ENCODE assay signal across 1 cellular context in genomic region chr6:31497595-31498476, GRCh38.
TF ChIP-seq lines count a peak whose summit lies in the region.

Gene MICB (plus strand): TSS chr6:31498145. CDS start chr6:31498194, 49 bp downstream.

TF ChIP-seq in K562, 482 proteins besides CTCF, POLR2A, EP300 and RAD21 (continued from another document and continues in another):
- peak; percentile 98 for TF ChIP-seq PRDM10 (IDR thresholded peaks at IDR 0.05; ENCODE audit: partially characterized antibody)
- TF ChIP-seq JUND (IDR thresholded peaks at IDR 0.05; ENCODE audit: borderline replicate concordance, low read depth, low read length), result no peak
- TF ChIP-seq JUND (tag; IDR thresholded peaks at IDR 0.05; ENCODE audit: borderline replicate concordance, low read depth, low read length), result 0 out of 3 replicates have a peak, but pooled peaks have one; percentile 6
- no peak for TF ChIP-seq CBX1 (IDR thresholded peaks at IDR 0.05; ENCODE audit: low read depth)
- no peak for TF ChIP-seq NCOA4 (IDR thresholded peaks at IDR 0.05; ENCODE audit: partially characterized antibody)
- TF ChIP-seq ZNF212 (CRISPR knock-in tag; IDR thresholded peaks at IDR 0.05), result no peak
- TF ChIP-seq BRF2 (IDR thresholded peaks at IDR 0.05; ENCODE audit: borderline replicate concordance, insufficient read depth, insufficient read length), result no peak
- TF ChIP-seq ZFX (CRISPR knock-in tag; IDR thresholded peaks at IDR 0.05), result peak; percentile 67
- TF ChIP-seq POLR2G (IDR thresholded peaks at IDR 0.05; ENCODE audit: low read depth, low read length), result peak; percentile 90
- peak; percentile 84 for TF ChIP-seq SAP30 (IDR thresholded peaks at IDR 0.05; ENCODE audit: borderline replicate concordance, insufficient read depth, low read depth, low read length, poor library complexity, severe bottlenecking)
- no peak for TF ChIP-seq ZNF699 (CRISPR knock-in tag; IDR thresholded peaks at IDR 0.05; ENCODE audit: insufficient replicate concordance)
- peak; percentile 27; the same call in 1 of the 2 replicates for TF ChIP-seq PHTF2 (CRISPR knock-in tag; IDR thresholded peaks at IDR 0.05)
- no peak for TF ChIP-seq REST (CRISPR knock-in tag; IDR thresholded peaks at IDR 0.05; ENCODE audit: low read depth)
- TF ChIP-seq TAF1 (IDR thresholded peaks at IDR 0.05; ENCODE audit: control insufficient read depth, extremely low read depth, insufficient read depth, low read length, severe bottlenecking), result peak; percentile 66
- peak; percentile 67 for TF ChIP-seq NFYB (IDR thresholded peaks at IDR 0.05; ENCODE audit: extremely low read depth, insufficient read length)
- peak; percentile 18 for TF ChIP-seq CHD1 (IDR thresholded peaks at IDR 0.05; ENCODE audit: low read length)
- TF ChIP-seq HDAC1 (IDR thresholded peaks at IDR 0.05), result peak in 1 of 2 experiments; percentile 80; a peak in 2 of 4 replicates
- 0 out of 2 replicates have a peak, but pooled peaks have one; percentile 37 for TF ChIP-seq ZBTB40 (IDR thresholded peaks at IDR 0.05)
- no peak for TF ChIP-seq ZBTB40 (CRISPR knock-in tag; IDR thresholded peaks at IDR 0.05)
- TF ChIP-seq TEAD1 (CRISPR knock-in tag; IDR thresholded peaks at IDR 0.05), result 0 out of 4 replicates have a peak, but pooled peaks of 1 of the 2 experiments have one; percentile 63
- TF ChIP-seq ZBTB7A (IDR thresholded peaks at IDR 0.05; ENCODE audit: borderline replicate concordance, control insufficient read depth, low read depth, low read length), result peak; percentile 97
- no peak for TF ChIP-seq ZC3H11A (IDR thresholded peaks at IDR 0.05; ENCODE audit: low read depth, low read length)
- TF ChIP-seq UBTF (IDR thresholded peaks at IDR 0.05; ENCODE audit: borderline replicate concordance in 1 of 2, low read depth in 2 of 2, low read length in 2 of 2), result peak in 1 of 2 experiments; percentile 59; a peak in 1 of 4 replicates
- TF ChIP-seq PREB (CRISPR knock-in tag; IDR thresholded peaks at IDR 0.05), result 0 out of 2 replicates have a peak, but pooled peaks have one; percentile 29
- no peak for TF ChIP-seq STAT5B (CRISPR knock-in tag; IDR thresholded peaks at IDR 0.05)
- TF ChIP-seq E2F6 (IDR thresholded peaks at IDR 0.05; ENCODE audit: borderline replicate concordance in 1 of 2, extremely low read depth in 1 of 2, insufficient read depth in 1 of 2, insufficient read length in 1 of 2, low read depth in 1 of 2, low read length in 1 of 2, poor library complexity in 1 of 2, severe bottlenecking in 1 of 2), result peak in 1 of 2 experiments; percentile 35
- TF ChIP-seq ZEB2 (IDR thresholded peaks at IDR 0.05), result no peak; the same call in 1 of the 2 replicates
- 0 out of 2 replicates have a peak, but pooled peaks have one; percentile 30 for TF ChIP-seq EP400 (IDR thresholded peaks at IDR 0.05)
- TF ChIP-seq TRIM25 (IDR thresholded peaks at IDR 0.05; ENCODE audit: borderline replicate concordance), result no peak
